7 cellular contexts compared by ENCODE assay signal in the genomic region with DNA sequence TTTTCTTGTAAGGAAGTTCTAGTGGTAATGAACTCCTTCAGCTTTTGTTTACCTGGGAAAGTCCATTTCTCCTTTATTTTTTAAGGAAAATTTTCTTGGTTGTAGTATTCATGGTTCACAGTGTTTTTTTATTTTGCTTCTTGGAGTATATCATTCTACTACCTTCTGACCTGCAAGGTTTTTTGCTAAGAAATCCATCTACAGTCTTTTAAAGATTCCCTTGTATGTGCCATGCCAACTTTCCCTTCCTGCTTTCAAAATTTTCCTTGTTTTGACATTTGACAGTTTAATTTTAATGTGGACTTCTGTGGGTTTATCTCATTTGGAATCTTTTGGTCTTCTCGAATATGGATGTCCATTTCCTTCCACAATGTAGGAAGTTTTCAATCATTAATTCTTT.
"Had no signal": no experiment of that assay in that cellular context is flagged by ENCODE, and none has a peak within 500 bp of the region (broad histone marks: within the 10 kb centered on the region; RNA-seq: fewer than 3 reads in every experiment).

No MANE protein-coding gene starts in this region.

- FAIRE-seq: G401.6, GM12891, GM12892, GM18507, GM19239 had no signal

- DNase-seq: GDM1, GF-D8 had no signal
